ENCODE assay signal across 15 cellular contexts in genomic region chr13:72383646-72384045, GRCh38.
DNase-seq lines count a peak whose midpoint lies in the region.
"Had no signal": no experiment of that assay in that cellular context is flagged by ENCODE, and none has a peak within 500 bp of the region (broad histone marks: within the 10 kb centered on the region; RNA-seq: fewer than 3 reads in every experiment).

No MANE protein-coding gene starts in this region.

- peak; percentile 21 for DNase-seq in CMK (ENCODE audit: low read depth)
- DNase-seq in MV-4-11 (lab: John Stamatoyannopoulos, UW), result peak; percentile 78
- peak; percentile 46 for DNase-seq in SIG-M5 treated with dmso at 0.1 percent for 504 hours (lab: John Stamatoyannopoulos, UW; ENCODE audit: unreplicated experiment)
- DNase-seq in medulla oblongata (ENCODE audit: extremely low spot score), result peak; percentile 27
- DNase-seq in NCI-H510A (lab: John Stamatoyannopoulos, UW), result no peak
- no peak for DNase-seq in stimulated activated CD8-positive, alpha-beta memory T cell treated with anti-CD3 and anti-CD28 coated beads, Interleukin-4, amount 100 ng/mL, for 48 hours
- no peak for DNase-seq in HT-29 (ENCODE audit: low spot score)
- no peak for DNase-seq in NCI-H2107 (lab: John Stamatoyannopoulos, UW)
- DNase-seq: CD4-positive, CD25-positive, alpha-beta regulatory T cell; DMS53; NCI-H1930; NCI-H2171; NCI-H446; NK-92 treated with Interleukin-12 subunit alpha and Interleukin-12 subunit beta, amount 100 ng/mL, for 24 hours; T-helper 17 cell had no signal

Comparison
In these comparisons a context has a peak if more than half of its experiments do, and no peak if none do; other contexts are left out.
1. DNase-seq: peak in CMK (single experiment), MV-4-11 (single experiment), SIG-M5 treated with dmso at 0.1 percent for 504 hours (single experiment) and medulla oblongata (single experiment); none in NCI-H510A (single experiment), stimulated activated CD8-positive, alpha-beta memory T cell treated with anti-CD3 and anti-CD28 coated beads, Interleukin-4, amount 100 ng/mL, for 48 hours (single experiment), HT-29 (single experiment) and NCI-H2107 (single experiment).